9 cellular contexts compared by ENCODE assay signal in the genomic region with DNA sequence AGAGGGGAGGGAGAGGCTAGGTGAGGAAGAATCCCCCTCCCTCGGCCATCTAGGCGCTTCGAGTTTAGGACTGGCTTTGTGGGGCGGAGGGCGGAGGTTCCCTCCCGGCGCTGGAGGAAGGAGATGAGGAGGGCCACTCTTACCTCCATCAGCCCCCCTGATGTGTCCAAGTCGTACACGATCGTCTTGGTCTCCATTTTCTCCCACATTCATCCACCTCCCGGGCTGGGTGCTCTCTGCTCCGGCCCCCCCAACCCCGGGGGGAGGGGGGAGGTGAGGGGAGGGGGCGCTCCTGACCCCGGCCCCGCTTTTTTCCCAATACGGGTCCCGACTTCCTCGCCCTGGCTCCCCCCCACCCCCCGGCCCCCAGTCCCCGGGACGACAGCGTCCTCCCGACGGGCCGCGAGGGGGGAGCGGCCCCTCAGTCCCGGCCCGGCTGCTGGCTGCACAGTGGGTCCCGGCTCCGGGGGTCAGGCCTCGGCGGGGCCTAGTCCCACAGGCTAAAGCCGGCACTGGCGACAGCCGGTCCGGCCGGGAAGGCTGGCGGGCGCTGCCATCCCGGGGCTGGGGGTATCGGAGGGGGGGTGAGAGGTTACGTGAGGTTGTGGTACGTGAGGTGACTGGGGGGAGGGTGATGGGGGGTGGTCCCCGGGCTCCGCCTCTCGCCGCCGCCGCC. TPM values are rescaled to one million over a fixed set of nuclear protein-coding genes. Genes with fewer than 3 reads are reported as not detected.
DNase-seq lines count a peak whose midpoint lies in the region; TF ChIP-seq lines count a peak whose summit lies in the region.
"Had no signal": no experiment of that assay in that cellular context is flagged by ENCODE, and none has a peak within 500 bp of the region (broad histone marks: within the 10 kb centered on the region; RNA-seq: fewer than 3 reads in every experiment).

No MANE protein-coding gene starts in this region.

- H3K36me3 ChIP-seq in DOHH2 (ENCODE audit: control insufficient read depth, low read length) (peaks cover 47% of the 10 kb centered on the region), KMS-11 (ENCODE audit: insufficient read depth) (no peaks in the 10 kb centered on the region)

- H3K36me3 Mint-ChIP-seq in nephron (ENCODE audit: low read depth) = peaks cover 15% of the 10 kb centered on the region

- H3K4me2 ChIP-seq in DOHH2 (ENCODE audit: low read length) (peak overlapping the region; percentile 92), KMS-11 (peak overlapping the region; percentile 81)

- no peaks in the 10 kb centered on the region for H3K9me3 Mint-ChIP-seq in nephron

- H2AFZ ChIP-seq in KMS-11 (ENCODE audit: low read depth) = peak overlapping the region; percentile 48; the same call in 1 of the 2 replicates

- H3F3A ChIP-seq in DOHH2 (ENCODE audit: control insufficient read depth, insufficient read depth) = peaks cover 7% of the 10 kb centered on the region; the same call in 1 of the 2 replicates

- peak overlapping the region; percentile 69 for H3K9ac ChIP-seq in KMS-11

- no peaks in the 10 kb centered on the region for H3K27me3 ChIP-seq in DOHH2 (ENCODE audit: control insufficient read depth, low read length)
- no peaks in the 10 kb centered on the region for H3K27me3 ChIP-seq in KMS-11 (ENCODE audit: insufficient read depth, low read depth)
- no peaks in the 10 kb centered on the region for H3K27me3 ChIP-seq in dorsolateral prefrontal cortex

- H3K9me3 ChIP-seq in DOHH2 (ENCODE audit: control insufficient read depth, insufficient read depth, low read length) = no peaks in the 10 kb centered on the region

- H3K4me3 ChIP-seq in DOHH2 (ENCODE audit: low read length) (peak overlapping the region; percentile 89), KMS-11 (IDR thresholded peaks at IDR 0.05; ENCODE audit: insufficient read depth, low read depth, low read length) (no peak overlapping the region), dorsolateral prefrontal cortex (peak overlapping the region; percentile 70 to 99 (median 87))

- peak overlapping the region; percentile 96 to 100 (median 99) for H3K27ac Mint-ChIP-seq in nephron

- DNase-seq in dorsolateral prefrontal cortex (no peak), NCI-H510A (lab: John Stamatoyannopoulos, UW) (no peak), SHP77 treated with DMSO at 0.1 percent for 48 hours (lab: John Stamatoyannopoulos, UW) (no peak), 8988T (no peak), NCI-H345 (lab: John Stamatoyannopoulos, UW) (no peak)

- H3K9me2 ChIP-seq in DOHH2 (replicated peaks; ENCODE audit: control insufficient read depth, low read length) = no peaks in the 10 kb centered on the region

- H3K79me2 ChIP-seq in DOHH2 (ENCODE audit: control insufficient read depth, low read length) (peaks cover 54% of the 10 kb centered on the region), KMS-11 (ENCODE audit: insufficient read depth, low read depth) (peaks cover 49% of the 10 kb centered on the region)

- peak overlapping the region; percentile 96 to 98 (median 98) for H3K4me3 Mint-ChIP-seq in nephron

- intact Hi-C loops in dorsolateral prefrontal cortex (cut with DNase I) = loop anchor here (5.0 kb wide), 3 partner anchors 49 to 614 kb away; partner anchors contain the start of genes DHRS13 (in 1 of the 2), FAM222B (in 1 of the 2), IFT20 (in 1 of the 2) and TNFAIP1 (in 1 of the 2)

- H3K27me3 Mint-ChIP-seq in nephron (ENCODE audit: low read depth) = no peaks in the 10 kb centered on the region

- H4K20me1 ChIP-seq in DOHH2 (ENCODE audit: control insufficient read depth, insufficient read depth, low read depth, low read length) = peaks cover 14% of the 10 kb centered on the region
- H4K20me1 ChIP-seq in KMS-11 (ENCODE audit: insufficient read depth) = no peaks in the 10 kb centered on the region

- H3K4me1 ChIP-seq in DOHH2 (ENCODE audit: control insufficient read depth, low read length) (peaks cover 43% of the 10 kb centered on the region), KMS-11 (ENCODE audit: low read depth, poor library complexity, severe bottlenecking) (peaks cover 41% of the 10 kb centered on the region)

- peaks cover 16% of the 10 kb centered on the region for H3K4me1 Mint-ChIP-seq in nephron

- TF ChIP-seq CTCF in DOHH2 (IDR thresholded peaks at IDR 0.05; ENCODE audit: low read depth, low read length, poor library complexity, severe bottlenecking) (no peak), KMS-11 (conservative IDR thresholded peaks at IDR 0.05; ENCODE audit: low read depth, low read length) (no peak), dorsolateral prefrontal cortex (IDR thresholded peaks at IDR 0.05 in 54 of 56, conservative IDR thresholded peaks at IDR 0.05 in 2 of 56; ENCODE audit: low read depth in 1 of 56, partially characterized antibody in 56 of 56) (no peak), nephron (IDR thresholded peaks at IDR 0.05; ENCODE audit: unreplicated experiment in 3 of 3) (no peak)

- H3K27ac ChIP-seq in DOHH2 (ENCODE audit: low read depth, low read length) (peak overlapping the region; percentile 78), KMS-11 (peak overlapping the region; percentile 60), dorsolateral prefrontal cortex (peak overlapping the region; percentile 45 to 100 (median 96))

RNA-seq across cellular contexts. Expression of gene PHF12, which starts 0.4 kb away (rescaled TPM):
- total RNA-seq in dorsolateral prefrontal cortex = 10 to 100 TPM; 32.6 to 65.4 (median 44.1) TPM

RNA-seq across cellular contexts. Expression of gene DHRS13, which starts 48.0 kb away (rescaled TPM):
- 10 to 100 TPM in 61 of 120 experiments, 1 to 10 TPM in 59; 5.9 to 22.5 (median 10.1) TPM for total RNA-seq in dorsolateral prefrontal cortex

RNA-seq across cellular contexts. Expression of gene FLOT2, which starts 53.4 kb away (rescaled TPM):
- total RNA-seq in dorsolateral prefrontal cortex = 100 to 1,000 TPM in 84 of 120 experiments, 10 to 100 TPM in 36; 50.7 to 182 (median 108) TPM

RNA-seq across cellular contexts. Expression of gene SEZ6, which starts 54.9 kb away (rescaled TPM):
- 10 to 100 TPM; 10.5 to 57.6 (median 32.5) TPM for total RNA-seq in dorsolateral prefrontal cortex
- total RNA-seq: RPMI7951 had no signal
